ENCODE assay signal across 27 cellular contexts in genomic region chr11:15451713-15452112, GRCh38.
"Had no signal": no experiment of that assay in that cellular context is flagged by ENCODE, and none has a peak within 500 bp of the region (broad histone marks: within the 10 kb centered on the region; RNA-seq: fewer than 3 reads in every experiment).

No MANE protein-coding gene starts in this region.

- H3K36me3 ChIP-seq: stomach, suprapubic skin, thoracic aorta, thyroid gland, tibial artery, tibial nerve, transverse colon, upper lobe of left lung, upper lobe of right lung, uterus, vagina had no signal

- H3K4me1 ChIP-seq: stomach, suprapubic skin, testis, thyroid gland, tibial artery, tibial nerve, transverse colon, upper lobe of left lung, upper lobe of right lung, uterus, vagina had no signal

- DNase-seq: stimulated activated CD4-positive, alpha-beta T cell treated with anti-CD3 and anti-CD28 coated beads, Interleukin-2, amount 100 ng/mL, for 48 hours; stimulated activated CD4-positive, alpha-beta T cell treated with anti-CD3 and anti-CD28 coated beads, Interleukin-4, amount 100 ng/mL, for 1 hour; stimulated activated CD4-positive, alpha-beta T cell treated with anti-CD3 and anti-CD28 coated beads, Interleukin-4, amount 100 ng/mL, for 24 hours; stimulated activated CD4-positive, alpha-beta T cell treated with anti-CD3 and anti-CD28 coated beads, Interleukin-4, amount 100 ng/mL, for 4 hours; stimulated activated CD8-positive, alpha-beta memory T cell treated with anti-CD3 and anti-CD28 coated beads, Interleukin-4, amount 100 ng/mL, for 48 hours; stimulated activated naive B cell treated with anti-CD40 and anti-IgM and Interleukin-4, amounts not matched to agents 10 μg/mL and 1 μg/mL and 100 μg/mL, for 72 hours; stimulated activated naive CD4-positive, alpha-beta T cell; stimulated activated naive CD4-positive, alpha-beta T cell treated with Interleukin-2 at 50 U/mL for 16 hours; stimulated activated naive CD8-positive, alpha-beta T cell treated with anti-CD3 and anti-CD28 coated beads, Interleukin-15, amount 100 ng/mL, for 72 hours; stimulated activated naive CD8-positive, alpha-beta T cell treated with anti-CD3 and anti-CD28 coated beads, Interleukin-15, Interleukin-2, amounts not matched to agents 100 U/mL and 50 U/mL, for 24 hours; stomach; substantia nigra; testis; thyroid gland; tibial artery; transverse colon; trophoblast cell; upper lobe of left lung; upper lobe of right lung; uterus had no signal

- H3K4me3 ChIP-seq: stomach, suprapubic skin, testis, thoracic aorta, thyroid gland, tibial artery, tibial nerve, transverse colon, upper lobe of left lung, upper lobe of right lung, uterus, vagina had no signal

- ATAC-seq: stimulated activated effector memory CD8-positive, alpha-beta T cell treated with anti-CD3 and anti-CD28 coated beads, Interleukin-12 subunit alpha, Interleukin-12 subunit beta, amount 100 ng/mL, for 72 hours; stimulated activated memory B cell treated with anti-CD40 and anti-IgM and Interleukin-4, amounts not matched to agents 10 μg/mL and 1 μg/mL and 100 μg/mL, for 72 hours; stimulated activated naive B cell treated with anti-CD40 and anti-IgM and Interleukin-4, amounts not matched to agents 10 μg/mL and 1 μg/mL and 100 μg/mL, for 72 hours; stimulated activated naive CD8-positive, alpha-beta T cell treated with anti-CD3 and anti-CD28 coated beads, Interleukin-15, amount 100 ng/mL, for 72 hours; stimulated activated naive CD8-positive, alpha-beta T cell treated with anti-CD3 and anti-CD28 coated beads, Interleukin-15, Interleukin-2, amounts not matched to agents 100 U/mL and 50 U/mL, for 24 hours; upper lobe of right lung had no signal

- H3K27me3 ChIP-seq: stomach, suprapubic skin, testis, thyroid gland, tibial artery, tibial nerve, transverse colon, upper lobe of left lung, upper lobe of right lung, uterus, vagina had no signal

- H3K9me3 ChIP-seq: testis, thoracic aorta, thyroid gland, transverse colon, upper lobe of right lung, uterus, vagina had no signal

- FAIRE-seq: urothelium cell line had no signal

- H3K27ac ChIP-seq: stomach, suprapubic skin, testis, thoracic aorta, thyroid gland, tibial artery, tibial nerve, transverse colon, upper lobe of left lung, upper lobe of right lung, uterus, vagina had no signal
